In the genomic region with DNA sequence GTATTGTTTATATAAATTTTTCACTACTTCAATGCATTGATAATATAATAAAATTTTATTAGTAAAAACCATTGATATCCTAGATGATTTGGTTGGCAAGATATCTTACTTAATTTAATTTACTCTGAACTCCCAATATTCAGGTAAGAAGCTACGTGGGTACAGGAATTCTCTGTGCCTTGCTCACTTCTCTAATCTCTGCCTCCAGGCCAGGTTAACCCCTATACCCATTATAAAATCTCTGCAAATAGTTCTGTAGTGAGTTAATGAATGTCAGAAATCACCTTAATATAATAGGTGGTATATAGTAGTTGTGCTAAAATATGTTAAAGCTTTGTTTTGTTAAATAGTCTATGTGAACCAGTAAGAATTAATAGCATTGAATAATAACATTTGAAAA, we compare ENCODE assay signal across 6 cellular contexts.
"Had no signal": no experiment of that assay in that cellular context is flagged by ENCODE, and none has a peak within 500 bp of the region (broad histone marks: within the 10 kb centered on the region; RNA-seq: fewer than 3 reads in every experiment).

No MANE protein-coding gene starts in this region.

- H3K27ac ChIP-seq: HL-60 had no signal

- H3K4me3 ChIP-seq: K562 had no signal

- ATAC-seq: HepG2, K562 had no signal

- DNase-seq: IMR-90, KBM-7, KG1 had no signal
